Comparison of ENCODE assay signal across 16 cellular contexts in the genomic region with DNA sequence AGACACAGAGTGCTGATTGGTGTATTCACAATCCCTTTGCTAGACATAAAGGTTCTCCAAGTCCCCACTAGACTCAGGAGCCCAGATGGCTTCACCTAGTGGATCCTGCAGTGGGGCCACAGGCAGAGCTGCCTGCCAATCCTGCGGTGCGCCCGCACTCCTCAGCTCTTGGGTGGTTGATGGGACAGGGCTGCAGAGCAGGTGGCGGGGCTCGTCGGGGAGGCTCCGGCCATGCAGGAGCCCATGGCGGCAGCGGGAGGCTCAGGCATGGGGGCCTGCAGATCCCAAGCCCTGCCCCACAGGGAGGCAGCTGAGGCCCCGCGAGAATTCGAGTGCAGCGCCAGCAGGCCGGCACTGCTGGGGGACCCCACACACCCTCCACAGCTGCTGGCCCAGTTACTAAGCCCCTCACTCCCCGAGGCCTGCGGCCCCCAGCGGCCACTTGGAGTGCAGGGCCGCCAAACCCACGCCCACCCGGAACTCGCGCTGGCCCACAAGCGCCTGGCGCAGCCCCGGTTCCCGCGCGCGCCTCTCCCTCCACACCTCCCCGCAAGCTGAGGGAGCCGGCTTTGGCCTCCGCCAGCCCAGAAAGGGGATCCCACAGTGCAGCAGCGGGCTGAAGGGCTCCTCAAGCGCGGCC. TPM values are rescaled to one million over a fixed set of nuclear protein-coding genes. Genes with fewer than 3 reads are reported as not detected.
DNase-seq lines count a peak whose midpoint lies in the region; ATAC-seq and TF ChIP-seq lines count a peak whose summit lies in the region.
"Had no signal": no experiment of that assay in that cellular context is flagged by ENCODE, and none has a peak within 500 bp of the region (broad histone marks: within the 10 kb centered on the region; RNA-seq: fewer than 3 reads in every experiment).

No MANE protein-coding gene starts in this region.

- H3K9me3 ChIP-seq in BE2C (no peaks in the 10 kb centered on the region), spleen (peaks cover 0 to 6% (median 0%) of the 10 kb centered on the region in 8 donors)
- H3K9me3 ChIP-seq: Caco-2 had no signal

- H3K4me1 Mint-ChIP-seq in GM23338, result no peaks in the 10 kb centered on the region; the same call in 2 of the 3 replicates
- H3K4me1 Mint-ChIP-seq in chondrocyte (ENCODE audit: low read depth), result no peaks in the 10 kb centered on the region

- peak; percentile 7 for DNase-seq in BE2C
- no peak for DNase-seq in GM23338 (ENCODE audit: low spot score)
- DNase-seq in chondrocyte (ENCODE audit: low spot score), result peak; percentile 68
- DNase-seq in spleen, result peak; percentile 72
- DNase-seq in NAMALWA (ENCODE audit: low spot score), result no peak
- no peak for DNase-seq in T-helper 2 cell
- DNase-seq in GM03348 (ENCODE audit: low spot score), result no peak
- DNase-seq: ACHN; Caco-2; CD4-positive, alpha-beta T cell; HCEC 1CT; HFFc6; IMR-90; KBM-7 had no signal

- H3K4me1 ChIP-seq in BE2C, result no peaks in the 10 kb centered on the region
- no peaks in the 10 kb centered on the region for H3K4me1 ChIP-seq in GM23338 (ENCODE audit: insufficient read depth)
- H3K4me1 ChIP-seq in spleen, result no peaks in the 10 kb centered on the region
- H3K4me1 ChIP-seq: Caco-2 had no signal

- no peaks in the 10 kb centered on the region for H3K36me3 ChIP-seq in BE2C
- no peaks in the 10 kb centered on the region for H3K36me3 ChIP-seq in GM23338 (ENCODE audit: insufficient read depth)
- no peaks in the 10 kb centered on the region for H3K36me3 ChIP-seq in spleen

- no peaks in the 10 kb centered on the region for H4K20me1 ChIP-seq in GM23338 (replicated peaks; ENCODE audit: insufficient read depth)

- peak overlapping the region; percentile 70 for H2AFZ ChIP-seq in GM23338

- H3K9me3 Mint-ChIP-seq in GM23338 (no peaks in the 10 kb centered on the region), chondrocyte (ENCODE audit: low read depth) (no peaks in the 10 kb centered on the region)
- H3K9me3 Mint-ChIP-seq: CD4-positive, alpha-beta T cell had no signal

- H3K9me2 ChIP-seq in GM23338 (ENCODE audit: insufficient read depth), result no peaks in the 10 kb centered on the region

- no peaks in the 10 kb centered on the region; the same call in 1 of the 2 replicates for H3K27me3 ChIP-seq in BE2C
- no peaks in the 10 kb centered on the region for H3K27me3 ChIP-seq in GM23338 (ENCODE audit: insufficient read depth)
- H3K27me3 ChIP-seq in spleen (replicated peaks in 1 of 7), result no peaks in the 10 kb centered on the region

- no peak overlapping the region for H3K4me3 ChIP-seq in BE2C (ENCODE audit: low read depth, low read length)
- no peak overlapping the region for H3K4me3 ChIP-seq in GM23338
- H3K4me3 ChIP-seq in spleen, result no peak overlapping the region

- H3K79me2 ChIP-seq in GM23338 (replicated peaks; ENCODE audit: insufficient read depth), result no peaks in the 10 kb centered on the region

- intact Hi-C loops in spleen (cut with DNase I; ENCODE audit: low total_unique reads), result no loop called here

- TF ChIP-seq CTCF in BE2C (IDR thresholded peaks at IDR 0.05; ENCODE audit: low read depth, low read length) (no peak), GM23338 (conservative IDR thresholded peaks at IDR 0.05; ENCODE audit: low read depth in 2 of 2) (no peak), chondrocyte (IDR thresholded peaks at IDR 0.05) (no peak), spleen (IDR thresholded peaks at IDR 0.05 in 8 of 11, conservative IDR thresholded peaks at IDR 0.05 in 3 of 11) (no peak)

- ATAC-seq in GM23338 (peak; percentile 34; the same call in 1 of the 3 replicates), GM21825 (IDR thresholded peaks at IDR 0.05; ENCODE audit: unreplicated experiment) (no peak)

- H3K4me2 ChIP-seq in GM23338, result no peak overlapping the region

- H3K36me3 Mint-ChIP-seq in GM23338 (ENCODE audit: low read depth) (no peaks in the 10 kb centered on the region), chondrocyte (ENCODE audit: low read depth) (no peaks in the 10 kb centered on the region)

- H3K27me3 Mint-ChIP-seq in GM23338 (ENCODE audit: insufficient read depth, low read depth, poor library complexity) (no peaks in the 10 kb centered on the region), chondrocyte (ENCODE audit: low read depth) (peaks cover 2% of the 10 kb centered on the region)

- H3K4me3 Mint-ChIP-seq in GM23338, result no peak overlapping the region
- H3K4me3 Mint-ChIP-seq in chondrocyte (ENCODE audit: unreplicated experiment), result no peak overlapping the region
- H3K4me3 Mint-ChIP-seq: CD4-positive, alpha-beta T cell; HFFc6 had no signal

- H3K27ac Mint-ChIP-seq in GM23338 (no peak overlapping the region), chondrocyte (ENCODE audit: unreplicated experiment) (no peak overlapping the region)
- H3K27ac Mint-ChIP-seq: CD4-positive, alpha-beta T cell; HFFc6 had no signal

- H3K27ac ChIP-seq in GM23338 (ENCODE audit: low read depth) (no peak overlapping the region), spleen (no peak overlapping the region)
- H3K27ac ChIP-seq: C4-2B had no signal

- no peak for TF ChIP-seq POLR2A in spleen (IDR thresholded peaks at IDR 0.05)

- 94 to 96% (median 95%) methylated on average over 17 to 35 of the region's 35 CpGs for WGBS in spleen, 5 donors

- H3F3A ChIP-seq in GM23338 (replicated peaks; ENCODE audit: low read depth), result no peaks in the 10 kb centered on the region

TF ChIP-seq in GM23338, 12 proteins besides CTCF, POLR2A, EP300 and RAD21 (continues in another document):
- TF ChIP-seq ZNF331 (CRISPR knock-in tag; IDR thresholded peaks at IDR 0.05; ENCODE audit: low read depth), result no peak
- TF ChIP-seq CREB1 (CRISPR knock-in tag; IDR thresholded peaks at IDR 0.05; ENCODE audit: low read depth), result no peak
- TF ChIP-seq, protein P1, sequence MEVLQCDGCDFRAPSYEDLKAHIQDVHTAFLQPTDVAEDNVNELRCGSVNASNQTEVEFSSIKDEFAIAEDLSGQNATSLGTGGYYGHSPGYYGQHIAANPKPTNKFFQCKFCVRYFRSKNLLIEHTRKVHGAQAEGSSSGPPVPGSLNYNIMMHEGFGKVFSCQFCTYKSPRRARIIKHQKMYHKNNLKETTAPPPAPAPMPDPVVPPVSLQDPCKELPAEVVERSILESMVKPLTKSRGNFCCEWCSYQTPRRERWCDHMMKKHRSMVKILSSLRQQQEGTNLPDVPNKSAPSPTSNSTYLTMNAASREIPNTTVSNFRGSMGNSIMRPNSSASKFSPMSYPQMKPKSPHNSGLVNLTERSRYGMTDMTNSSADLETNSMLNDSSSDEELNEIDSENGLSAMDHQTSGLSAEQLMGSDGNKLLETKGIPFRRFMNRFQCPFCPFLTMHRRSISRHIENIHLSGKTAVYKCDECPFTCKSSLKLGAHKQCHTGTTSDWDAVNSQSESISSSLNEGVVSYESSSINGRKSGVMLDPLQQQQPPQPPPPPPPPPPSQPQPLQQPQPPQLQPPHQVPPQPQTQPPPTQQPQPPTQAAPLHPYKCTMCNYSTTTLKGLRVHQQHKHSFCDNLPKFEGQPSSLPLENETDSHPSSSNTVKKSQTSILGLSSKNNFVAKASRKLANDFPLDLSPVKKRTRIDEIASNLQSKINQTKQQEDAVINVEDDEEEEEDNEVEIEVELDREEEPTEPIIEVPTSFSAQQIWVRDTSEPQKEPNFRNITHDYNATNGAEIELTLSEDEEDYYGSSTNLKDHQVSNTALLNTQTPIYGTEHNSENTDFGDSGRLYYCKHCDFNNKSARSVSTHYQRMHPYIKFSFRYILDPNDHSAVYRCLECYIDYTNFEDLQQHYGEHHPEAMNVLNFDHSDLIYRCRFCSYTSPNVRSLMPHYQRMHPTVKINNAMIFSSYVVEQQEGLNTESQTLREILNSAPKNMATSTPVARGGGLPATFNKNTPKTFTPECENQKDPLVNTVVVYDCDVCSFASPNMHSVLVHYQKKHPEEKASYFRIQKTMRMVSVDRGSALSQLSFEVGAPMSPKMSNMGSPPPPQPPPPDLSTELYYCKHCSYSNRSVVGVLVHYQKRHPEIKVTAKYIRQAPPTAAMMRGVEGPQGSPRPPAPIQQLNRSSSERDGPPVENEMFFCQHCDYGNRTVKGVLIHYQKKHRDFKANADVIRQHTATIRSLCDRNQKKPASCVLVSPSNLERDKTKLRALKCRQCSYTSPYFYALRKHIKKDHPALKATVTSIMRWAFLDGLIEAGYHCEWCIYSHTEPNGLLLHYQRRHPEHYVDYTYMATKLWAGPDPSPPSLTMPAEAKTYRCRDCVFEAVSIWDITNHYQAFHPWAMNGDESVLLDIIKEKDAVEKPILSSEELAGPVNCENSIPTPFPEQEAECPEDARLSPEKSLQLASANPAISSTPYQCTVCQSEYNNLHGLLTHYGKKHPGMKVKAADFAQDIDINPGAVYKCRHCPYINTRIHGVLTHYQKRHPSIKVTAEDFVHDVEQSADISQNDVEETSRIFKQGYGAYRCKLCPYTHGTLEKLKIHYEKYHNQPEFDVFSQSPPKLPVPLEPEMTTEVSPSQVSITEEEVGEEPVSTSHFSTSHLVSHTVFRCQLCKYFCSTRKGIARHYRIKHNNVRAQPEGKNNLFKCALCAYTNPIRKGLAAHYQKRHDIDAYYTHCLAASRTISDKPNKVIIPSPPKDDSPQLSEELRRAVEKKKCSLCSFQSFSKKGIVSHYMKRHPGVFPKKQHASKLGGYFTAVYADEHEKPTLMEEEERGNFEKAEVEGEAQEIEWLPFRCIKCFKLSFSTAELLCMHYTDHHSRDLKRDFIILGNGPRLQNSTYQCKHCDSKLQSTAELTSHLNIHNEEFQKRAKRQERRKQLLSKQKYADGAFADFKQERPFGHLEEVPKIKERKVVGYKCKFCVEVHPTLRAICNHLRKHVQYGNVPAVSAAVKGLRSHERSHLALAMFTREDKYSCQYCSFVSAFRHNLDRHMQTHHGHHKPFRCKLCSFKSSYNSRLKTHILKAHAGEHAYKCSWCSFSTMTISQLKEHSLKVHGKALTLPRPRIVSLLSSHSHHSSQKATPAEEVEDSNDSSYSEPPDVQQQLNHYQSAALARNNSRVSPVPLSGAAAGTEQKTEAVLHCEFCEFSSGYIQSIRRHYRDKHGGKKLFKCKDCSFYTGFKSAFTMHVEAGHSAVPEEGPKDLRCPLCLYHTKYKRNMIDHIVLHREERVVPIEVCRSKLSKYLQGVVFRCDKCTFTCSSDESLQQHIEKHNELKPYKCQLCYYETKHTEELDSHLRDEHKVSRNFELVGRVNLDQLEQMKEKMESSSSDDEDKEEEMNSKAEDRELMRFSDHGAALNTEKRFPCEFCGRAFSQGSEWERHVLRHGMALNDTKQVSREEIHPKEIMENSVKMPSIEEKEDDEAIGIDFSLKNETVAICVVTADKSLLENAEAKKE (CRISPR knock-in tag; IDR thresholded peaks at IDR 0.05), result no peak
- TF ChIP-seq NANOG (IDR thresholded peaks at IDR 0.05; ENCODE audit: borderline replicate concordance), result no peak
- TF ChIP-seq STAT1 (IDR thresholded peaks at IDR 0.05; ENCODE audit: unreplicated experiment), result no peak

RNA-seq across cellular contexts. Expression of a gene that starts 7.7 kb away (rescaled TPM):
- polyA plus RNA-seq in BE2C (2012; ENCODE audit: insufficient read depth, insufficient read length, low read depth), result 10.4 TPM
- total RNA-seq in GM23338 (2014; rRNA removed; shearing (Covaris generic)), result 35.7 and 42.2 TPM in 2 replicates
- polyA plus RNA-seq in GM23338 (2016; fragmentation: Nextera tagmentation; extraction: Ambion mirVana) (58.8 and 69.2 TPM in 2 replicates), spleen (10 to 100 TPM; 21.7 to 33.7 (median 29.3) TPM)
- total RNA-seq in chondrocyte (28.4 to 32.3 TPM (median 29.5 TPM) in 3 replicates), spleen (10 to 100 TPM; 24.5 to 36.0 (median 26.8) TPM)

Comparison
In these comparisons a context has a peak if more than half of its experiments do, and no peak if none do; other contexts are left out.
1. DNase-seq: peak in BE2C (single experiment), chondrocyte (single experiment) and spleen (single experiment); none in GM23338 (single experiment), NAMALWA (single experiment), T-helper 2 cell (0 of 5) and GM03348 (single experiment).